In the genomic region with DNA sequence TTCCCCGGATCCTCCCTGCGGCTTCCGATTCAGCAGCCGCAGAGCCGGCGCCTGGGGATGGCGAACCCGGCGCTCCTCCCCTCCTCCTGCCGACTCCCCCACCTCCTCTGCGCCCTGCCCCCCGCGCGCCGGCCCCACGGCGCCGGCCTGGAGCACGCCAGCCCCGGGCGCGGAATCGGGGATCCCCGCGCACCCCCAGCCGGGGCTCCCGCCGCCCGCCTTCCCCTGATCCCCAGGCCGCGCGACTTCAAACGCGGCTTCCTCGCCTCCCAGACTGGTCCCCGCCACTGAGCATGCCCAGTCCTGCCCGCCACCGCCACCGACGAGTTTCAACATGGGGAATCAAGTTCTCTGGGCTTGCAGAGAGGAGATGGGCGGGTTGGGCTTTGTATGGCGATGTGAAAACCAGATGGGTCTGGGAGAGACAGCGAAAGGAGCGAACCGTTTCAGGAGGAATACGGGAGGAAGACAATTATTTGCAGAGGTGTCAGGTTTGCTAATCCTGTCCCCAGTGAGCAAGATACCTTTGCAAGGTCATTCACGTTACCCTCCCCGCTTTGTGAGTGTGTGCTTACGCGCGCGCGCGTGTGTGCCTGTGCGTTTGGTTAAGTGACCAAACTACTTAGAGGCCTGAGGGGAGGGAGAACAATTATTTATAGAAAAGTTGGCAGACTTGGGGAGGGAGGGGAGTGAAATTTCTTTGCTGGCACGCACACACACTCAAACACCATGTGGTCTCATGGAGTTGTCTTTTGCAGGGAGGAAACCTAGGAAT, we compare ENCODE assay signal across 8 cellular contexts. TPM values are rescaled to one million over a fixed set of nuclear protein-coding genes. Genes with fewer than 3 reads are reported as not detected.
DNase-seq lines count a peak whose midpoint lies in the region; ATAC-seq and TF ChIP-seq lines count a peak whose summit lies in the region.

Gene PANK1, minus strand, starts transcription at position 276 of the 775 bp plus-strand sequence. CDS start 351 bp downstream, outside the sequence.

- peak within 1 kb of the TSS; percentile 78 for H3K27ac ChIP-seq in neural cell (ENCODE audit: low read length)

- DNase-seq in Daoy (ENCODE audit: low read depth) = peak; percentile 81
- DNase-seq in KBM-7 = peak; percentile 83
- DNase-seq in RPMI7951 (ENCODE audit: low read depth) = peak; percentile 77
- peak; percentile 91 for DNase-seq in activated effector memory CD4-positive, alpha-beta T cell treated with anti-CD3 and anti-CD28 coated beads, Interleukin-2, amount 50 U/mL, for 16 hours
- peak; percentile 85 for DNase-seq in fibroblast of villous mesenchyme (ENCODE audit: low read depth)
- DNase-seq in stromal cell of bone marrow (ENCODE audit: low read depth) = peak; percentile 50

- H3K79me2 ChIP-seq in neural cell (replicated peaks; ENCODE audit: insufficient read depth, low read length) = peaks cover 33% of the 10 kb centered on the region

- no peaks in the 10 kb centered on the region for H3K9me2 ChIP-seq in neural cell (ENCODE audit: insufficient read depth, low read length)

- H3K36me3 ChIP-seq in neural cell (ENCODE audit: insufficient read depth, low read length) = no peaks in the 10 kb centered on the region

- peak within 1 kb of the TSS; percentile 82 for H3K9ac ChIP-seq in neural cell (ENCODE audit: low read length)

- in situ Hi-C loops in KBM-7 (cut with MboI; ENCODE audit: low pct_unique_long_range_greater_than_20kb, low sequenced_read_pairs) = no loop called here

- TF ChIP-seq EP300 in neural cell (conservative IDR thresholded peaks at IDR 0.05; ENCODE audit: poor library complexity, severe bottlenecking) = no peak

- H3K9me3 ChIP-seq in neural cell (ENCODE audit: low read length) = no peaks in the 10 kb centered on the region

- H3F3A ChIP-seq in neural cell (ENCODE audit: insufficient read depth, low read length, poor library complexity, severe bottlenecking) = no peaks in the 10 kb centered on the region

- TF ChIP-seq CTCF in fibroblast of villous mesenchyme (IDR thresholded peaks at IDR 0.05; ENCODE audit: insufficient read depth, low read depth, low read length) = no peak
- TF ChIP-seq CTCF in neural cell (IDR thresholded peaks at IDR 0.05; ENCODE audit: poor library complexity, severe bottlenecking) = no peak

- no peaks in the 10 kb centered on the region for H3K27me3 ChIP-seq in neural cell (ENCODE audit: insufficient read depth, low read depth, low read length)

- TF ChIP-seq RAD21 in neural cell (conservative IDR thresholded peaks at IDR 0.05) = no peak

- H3K4me2 ChIP-seq in neural cell (ENCODE audit: low read length) = peak within 1 kb of the TSS; percentile 74

- peak within 1 kb of the TSS; percentile 68 for H3K4me3 ChIP-seq in fibroblast of villous mesenchyme (ENCODE audit: low read depth, low read length)
- peak within 1 kb of the TSS; percentile 93 for H3K4me3 ChIP-seq in neural cell (ENCODE audit: low read length)

- peak within 1 kb of the TSS; percentile 43 for H2AFZ ChIP-seq in neural cell (ENCODE audit: low read depth, low read length)

- peak; percentile 40 for ATAC-seq in GM21717 (IDR thresholded peaks at IDR 0.05; ENCODE audit: unreplicated experiment)

- H4K20me1 ChIP-seq in neural cell (ENCODE audit: insufficient read depth) = no peaks in the 10 kb centered on the region

TF ChIP-seq in neural cell, 6 proteins besides CTCF, POLR2A, EP300 and RAD21:
- TF ChIP-seq MXI1 (conservative IDR thresholded peaks at IDR 0.05; ENCODE audit: poor library complexity, severe bottlenecking) (peak; percentile 67), SMC3 (conservative IDR thresholded peaks at IDR 0.05; ENCODE audit: poor library complexity) (peak; percentile 11), TAF1 (IDR thresholded peaks at IDR 0.05; ENCODE audit: low read depth) (peak; percentile 2), POLR2AphosphoS5 (IDR thresholded peaks at IDR 0.05) (peak; percentile 61)
- TF ChIP-seq, protein P1, sequence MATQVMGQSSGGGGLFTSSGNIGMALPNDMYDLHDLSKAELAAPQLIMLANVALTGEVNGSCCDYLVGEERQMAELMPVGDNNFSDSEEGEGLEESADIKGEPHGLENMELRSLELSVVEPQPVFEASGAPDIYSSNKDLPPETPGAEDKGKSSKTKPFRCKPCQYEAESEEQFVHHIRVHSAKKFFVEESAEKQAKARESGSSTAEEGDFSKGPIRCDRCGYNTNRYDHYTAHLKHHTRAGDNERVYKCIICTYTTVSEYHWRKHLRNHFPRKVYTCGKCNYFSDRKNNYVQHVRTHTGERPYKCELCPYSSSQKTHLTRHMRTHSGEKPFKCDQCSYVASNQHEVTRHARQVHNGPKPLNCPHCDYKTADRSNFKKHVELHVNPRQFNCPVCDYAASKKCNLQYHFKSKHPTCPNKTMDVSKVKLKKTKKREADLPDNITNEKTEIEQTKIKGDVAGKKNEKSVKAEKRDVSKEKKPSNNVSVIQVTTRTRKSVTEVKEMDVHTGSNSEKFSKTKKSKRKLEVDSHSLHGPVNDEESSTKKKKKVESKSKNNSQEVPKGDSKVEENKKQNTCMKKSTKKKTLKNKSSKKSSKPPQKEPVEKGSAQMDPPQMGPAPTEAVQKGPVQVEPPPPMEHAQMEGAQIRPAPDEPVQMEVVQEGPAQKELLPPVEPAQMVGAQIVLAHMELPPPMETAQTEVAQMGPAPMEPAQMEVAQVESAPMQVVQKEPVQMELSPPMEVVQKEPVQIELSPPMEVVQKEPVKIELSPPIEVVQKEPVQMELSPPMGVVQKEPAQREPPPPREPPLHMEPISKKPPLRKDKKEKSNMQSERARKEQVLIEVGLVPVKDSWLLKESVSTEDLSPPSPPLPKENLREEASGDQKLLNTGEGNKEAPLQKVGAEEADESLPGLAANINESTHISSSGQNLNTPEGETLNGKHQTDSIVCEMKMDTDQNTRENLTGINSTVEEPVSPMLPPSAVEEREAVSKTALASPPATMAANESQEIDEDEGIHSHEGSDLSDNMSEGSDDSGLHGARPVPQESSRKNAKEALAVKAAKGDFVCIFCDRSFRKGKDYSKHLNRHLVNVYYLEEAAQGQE (IDR thresholded peaks at IDR 0.05; ENCODE audit: borderline replicate concordance) = no peak

RNA-seq across cellular contexts. Expression of gene PANK1, which starts in this region (rescaled TPM):
- total RNA-seq in Daoy (2014; rRNA removed; shearing (Covaris generic)) = 10.0 and 11.2 TPM in 2 replicates
- total RNA-seq in RPMI7951 (2014; rRNA removed; shearing (Covaris generic)) = 4.8 and 6.4 TPM in 2 replicates
- 5.8 and 7.3 TPM in 2 replicates for total RNA-seq in fibroblast of villous mesenchyme
- polyA plus RNA-seq in neural cell = 15.4 and 30.5 TPM in 2 replicates
- polyA minus RNA-seq in neural cell = 33.1 and 40.2 TPM in 2 replicates

Comparison
In these comparisons a context has a peak if more than half of its experiments do, and no peak if none do; other contexts are left out.
1. Peak in every context shown above with its lines: DNase-seq, ATAC-seq, H3K4me3 ChIP-seq and H3K27ac ChIP-seq.